In genomic region chr6:33850869-33851541, GRCh38 we compare ENCODE assay signal across 27 cellular contexts. TPM values are rescaled to one million over a fixed set of nuclear protein-coding genes. Genes with fewer than 3 reads are reported as not detected.
DNase-seq lines count a peak whose midpoint lies in the region; ATAC-seq, FAIRE-seq and TF ChIP-seq lines count a peak whose summit lies in the region.
"Had no signal": no experiment of that assay in that cellular context is flagged by ENCODE, and none has a peak within 500 bp of the region (broad histone marks: within the 10 kb centered on the region; RNA-seq: fewer than 3 reads in every experiment).

No MANE protein-coding gene starts in this region.

- no peak for FAIRE-seq in kidney (lab: Jason Lieb, UNC)
- FAIRE-seq: GM18507, HepG2, small intestine had no signal

- H3K9me3 ChIP-seq in NT2/D1 (ENCODE audit: insufficient read depth, low read length) (no peaks in the 10 kb centered on the region), kidney (ENCODE audit: control insufficient read depth in 1 of 2, low read length in 2 of 2) (no peaks in the 10 kb centered on the region)
- H3K9me3 ChIP-seq: HAP-1, upper lobe of right lung had no signal

- H3K27ac Mint-ChIP-seq in activated T-helper 1 cell treated with anti-CD3 and anti-CD28 coated beads, Interleukin-12 subunit alpha, Interleukin-12 subunit beta, Interleukin-2, Interleukin-4 antibody, amounts not matched to agents 30 ng/mL and 10 ng/mL and 1 ng/mL, durations not matched to agents 14 hours and 24 hours and 36 hours: no peak overlapping the region
- H3K27ac Mint-ChIP-seq: activated B cell treated with CpG ODN at 0.5 μM for 24 hours; CD4-positive, alpha-beta memory T cell had no signal

- H3K4me1 ChIP-seq in NT2/D1 (ENCODE audit: insufficient read depth, insufficient read length) (peaks cover 8% of the 10 kb centered on the region), kidney (ENCODE audit: control insufficient read depth in 1 of 2, insufficient read depth in 1 of 2, low read depth in 1 of 2, low read length in 2 of 2) (peaks cover 21 to 24% of the 10 kb centered on the region in 2 donors)
- H3K4me1 ChIP-seq: upper lobe of right lung had no signal

- peaks cover 13% of the 10 kb centered on the region for H3K27me3 Mint-ChIP-seq in activated T-helper 1 cell treated with anti-CD3 and anti-CD28 coated beads, Interleukin-12 subunit alpha, Interleukin-12 subunit beta, Interleukin-2, Interleukin-4 antibody, amounts not matched to agents 30 ng/mL and 10 ng/mL and 1 ng/mL, durations not matched to agents 14 hours and 24 hours and 36 hours (ENCODE audit: insufficient read depth)

- H3K9ac ChIP-seq in NT2/D1 (ENCODE audit: insufficient read length, low read depth) (peak overlapping the region; percentile 18), kidney (ENCODE audit: low read length in 2 of 2) (no peak overlapping the region)

- no peaks in the 10 kb centered on the region for H3K36me3 ChIP-seq in NT2/D1 (ENCODE audit: insufficient read depth, insufficient read length, low read length)
- H3K36me3 ChIP-seq in kidney (ENCODE audit: control insufficient read depth in 1 of 2, insufficient read depth in 2 of 2, low read length in 2 of 2): no peaks in the 10 kb centered on the region
- no peaks in the 10 kb centered on the region for H3K36me3 ChIP-seq in H7 (replicated peaks; ENCODE audit: control insufficient read depth, insufficient read depth, low read length)
- H3K36me3 ChIP-seq: HAP-1, upper lobe of right lung had no signal

- H3K4me1 Mint-ChIP-seq in activated T-helper 1 cell treated with anti-CD3 and anti-CD28 coated beads, Interleukin-12 subunit alpha, Interleukin-12 subunit beta, Interleukin-2, Interleukin-4 antibody, amounts not matched to agents 30 ng/mL and 10 ng/mL and 1 ng/mL, durations not matched to agents 14 hours and 24 hours and 36 hours (ENCODE audit: low read depth): peaks cover 6% of the 10 kb centered on the region

- no peaks in the 10 kb centered on the region for H3K27me3 ChIP-seq in NT2/D1 (ENCODE audit: insufficient read depth, insufficient read length)
- H3K27me3 ChIP-seq in H7 (ENCODE audit: control insufficient read depth, insufficient read depth, low read length): no peaks in the 10 kb centered on the region

- intact Hi-C loops in kidney (cut with DNase I): no loop called here
- intact Hi-C loops in activated T-helper 1 cell treated with anti-CD3 and anti-CD28 coated beads, Interleukin-12 subunit alpha, Interleukin-12 subunit beta, Interleukin-2, Interleukin-4 antibody, amounts not matched to agents 30 ng/mL and 10 ng/mL and 1 ng/mL, durations not matched to agents 14 hours and 24 hours and 36 hours (cut with micrococcal nuclease): no loop called here

- peak; percentile 53 for DNase-seq in DMS 273 (lab: John Stamatoyannopoulos, UW; ENCODE audit: unreplicated experiment)
- DNase-seq in DMS 273 treated with DMSO at 0.1 percent for 48 hours (lab: John Stamatoyannopoulos, UW): no peak
- peak; percentile 66 for DNase-seq in NCI-H1694 treated with DMSO at 0.1 percent for 48 hours (lab: John Stamatoyannopoulos, UW)
- no peak for DNase-seq in NT2/D1 (ENCODE audit: low read depth, low spot score)
- DNase-seq in kidney: peak; percentile 34
- DNase-seq in H7: no peak
- DNase-seq in activated T-helper 1 cell treated with anti-CD3 and anti-CD28 coated beads, Interleukin-12 subunit alpha, Interleukin-12 subunit beta, Interleukin-2, Interleukin-4 antibody, amounts not matched to agents 30 ng/mL and 10 ng/mL and 1 ng/mL, durations not matched to agents 14 hours and 24 hours and 36 hours (ENCODE audit: low spot score): no peak
- DNase-seq: activated B cell treated with CpG ODN at 0.5 μM for 24 hours; activated CD4-positive, alpha-beta T cell treated with anti-CD3 and anti-CD28 coated beads, Interleukin-2, amount 50 U/mL, for 4 hours; activated CD8-positive, alpha-beta memory T cell treated with anti-CD3 and anti-CD28 coated beads, Interleukin-2, amount 50 U/mL, for 4 hours; GF-D8; NCI-H748 treated with DMSO at 0.1 percent for 48 hours; occipital lobe; stimulated activated CD4-positive, alpha-beta T cell treated with anti-CD3 and anti-CD28 coated beads, Interleukin-1b, Interleukin-23, amount 100 ng/mL, for 48 hours; T1000; upper lobe of right lung had no signal

- no peak for ATAC-seq in HG03378 (IDR thresholded peaks at IDR 0.05; ENCODE audit: unreplicated experiment)
- ATAC-seq: upper lobe of right lung had no signal

- no peaks in the 10 kb centered on the region for H3K9me3 Mint-ChIP-seq in activated T-helper 1 cell treated with anti-CD3 and anti-CD28 coated beads, Interleukin-12 subunit alpha, Interleukin-12 subunit beta, Interleukin-2, Interleukin-4 antibody, amounts not matched to agents 30 ng/mL and 10 ng/mL and 1 ng/mL, durations not matched to agents 14 hours and 24 hours and 36 hours
- H3K9me3 Mint-ChIP-seq: activated B cell treated with CpG ODN at 0.5 μM for 24 hours; central memory CD8-positive, alpha-beta T cell had no signal

- TF ChIP-seq CTCF in kidney (IDR thresholded peaks at IDR 0.05; ENCODE audit: borderline replicate concordance, extremely low read depth, insufficient read depth): no peak

- H3K4me3 ChIP-seq in NT2/D1 (ENCODE audit: insufficient read length, low read depth): no peak overlapping the region
- peak overlapping the region in 1 of 2 donors; percentile 15 for H3K4me3 ChIP-seq in kidney (ENCODE audit: low read length in 2 of 2)
- no peak overlapping the region for H3K4me3 ChIP-seq in H7 (ENCODE audit: insufficient read depth, low read depth, low read length)
- H3K4me3 ChIP-seq: HAP-1, upper lobe of right lung had no signal

- no peak overlapping the region for H3K4me3 Mint-ChIP-seq in activated T-helper 1 cell treated with anti-CD3 and anti-CD28 coated beads, Interleukin-12 subunit alpha, Interleukin-12 subunit beta, Interleukin-2, Interleukin-4 antibody, amounts not matched to agents 30 ng/mL and 10 ng/mL and 1 ng/mL, durations not matched to agents 14 hours and 24 hours and 36 hours
- H3K4me3 Mint-ChIP-seq: activated B cell treated with CpG ODN at 0.5 μM for 24 hours; CD4-positive, alpha-beta memory T cell; central memory CD8-positive, alpha-beta T cell had no signal

- no peak overlapping the region for H3K27ac ChIP-seq in kidney (ENCODE audit: low read depth in 2 of 2, low read length in 2 of 2)
- H3K27ac ChIP-seq: 22Rv1, upper lobe of right lung had no signal

- H3K36me3 Mint-ChIP-seq in activated T-helper 1 cell treated with anti-CD3 and anti-CD28 coated beads, Interleukin-12 subunit alpha, Interleukin-12 subunit beta, Interleukin-2, Interleukin-4 antibody, amounts not matched to agents 30 ng/mL and 10 ng/mL and 1 ng/mL, durations not matched to agents 14 hours and 24 hours and 36 hours (ENCODE audit: low read depth): no peaks in the 10 kb centered on the region
- H3K36me3 Mint-ChIP-seq: CD4-positive, alpha-beta memory T cell had no signal

RNA-seq across cellular contexts. Expression of gene MLN, which starts 47.2 kb away (rescaled TPM):
- not detected for total RNA-seq in kidney
- polyA plus RNA-seq in kidney (ENCODE audit: insufficient read depth, low read depth, low replicate concordance): not detected
- total RNA-seq in H7 (2014; rRNA removed; shearing (Covaris generic)): not detected in 2 replicates
- not detected in 2 replicates for total RNA-seq in activated T-helper 1 cell treated with anti-CD3 and anti-CD28 coated beads, Interleukin-12 subunit alpha, Interleukin-12 subunit beta, Interleukin-2, Interleukin-4 antibody, amounts not matched to agents 30 ng/mL and 10 ng/mL and 1 ng/mL, durations not matched to agents 14 hours and 24 hours and 36 hours
- total RNA-seq: activated B cell treated with CpG ODN at 0.5 μM for 24 hours; CD4-positive, alpha-beta memory T cell; HepG2; LHCN-M2; myocyte; occipital lobe; OCI-LY7; upper lobe of right lung had no signal
- polyA plus RNA-seq: CD4-positive, alpha-beta memory T cell; HepG2 had no signal

Comparison
In these comparisons a context has a peak if more than half of its experiments do, and no peak if none do; other contexts are left out.
1. DNase-seq: peak in DMS 273 (single experiment), NCI-H1694 treated with DMSO at 0.1 percent for 48 hours (single experiment) and kidney (single experiment); none in DMS 273 treated with DMSO at 0.1 percent for 48 hours (single experiment), NT2/D1 (single experiment), H7 (single experiment) and activated T-helper 1 cell treated with anti-CD3 and anti-CD28 coated beads, Interleukin-12 subunit alpha, Interleukin-12 subunit beta, Interleukin-2, Interleukin-4 antibody, amounts not matched to agents 30 ng/mL and 10 ng/mL and 1 ng/mL, durations not matched to agents 14 hours and 24 hours and 36 hours (single experiment).